Comparison of ENCODE assay signal across 8 cellular contexts in genomic region chr16:69725480-69726312, GRCh38. TPM values are rescaled to one million over a fixed set of nuclear protein-coding genes. Genes with fewer than 3 reads are reported as not detected.
DNase-seq lines count a peak whose midpoint lies in the region; ATAC-seq and TF ChIP-seq lines count a peak whose summit lies in the region.

No MANE protein-coding gene starts in this region.

- no peaks in the 10 kb centered on the region; the same call in 1 of the 2 replicates for H3K36me3 ChIP-seq in GM23338 (ENCODE audit: insufficient read depth)
- no peaks in the 10 kb centered on the region for H3K36me3 ChIP-seq in SU-DHL-6 (ENCODE audit: low read length)

- no peaks in the 10 kb centered on the region for H4K20me1 ChIP-seq in GM23338 (replicated peaks; ENCODE audit: insufficient read depth)
- H4K20me1 ChIP-seq in SU-DHL-6 (ENCODE audit: low read depth, low read length): no peaks in the 10 kb centered on the region

- H3K27me3 Mint-ChIP-seq in GM23338 (ENCODE audit: insufficient read depth, low read depth, poor library complexity): peaks cover 20% of the 10 kb centered on the region

- TF ChIP-seq CTCF in GM23338 (conservative IDR thresholded peaks at IDR 0.05; ENCODE audit: low read depth in 2 of 2): no peak
- no peak for TF ChIP-seq CTCF in SU-DHL-6 (IDR thresholded peaks at IDR 0.05; ENCODE audit: insufficient read depth, low read length, poor library complexity, severe bottlenecking)
- no peak for TF ChIP-seq CTCF in fibroblast of the aortic adventitia (IDR thresholded peaks at IDR 0.05; ENCODE audit: insufficient read depth, low read length)

- H3K27ac ChIP-seq in GM23338 (ENCODE audit: low read depth) (peak overlapping the region; percentile 99), SU-DHL-6 (ENCODE audit: low read depth, low read length) (peak overlapping the region; percentile 22; the same call in 1 of the 2 replicates)

- H3K4me2 ChIP-seq in GM23338 (peak overlapping the region; percentile 96), SU-DHL-6 (ENCODE audit: low read depth, low read length, poor library complexity, severe bottlenecking) (peak overlapping the region; percentile 86)

- no peaks in the 10 kb centered on the region for H3K9me3 ChIP-seq in SU-DHL-6 (ENCODE audit: insufficient read depth, low read length)

- peak overlapping the region; percentile 62 for H3K9ac ChIP-seq in SU-DHL-6 (ENCODE audit: low read length)

- H3K9me2 ChIP-seq in GM23338 (ENCODE audit: insufficient read depth) (no peaks in the 10 kb centered on the region), SU-DHL-6 (replicated peaks; ENCODE audit: insufficient read depth, low read length) (no peaks in the 10 kb centered on the region)

- intact Hi-C loops in sciatic nerve (cut with DNase I): no loop called here

- peaks cover 38% of the 10 kb centered on the region for H3K79me2 ChIP-seq in GM23338 (replicated peaks; ENCODE audit: insufficient read depth)
- H3K79me2 ChIP-seq in SU-DHL-6 (ENCODE audit: insufficient read depth, low read length): no peaks in the 10 kb centered on the region

- DNase-seq in GM23338 (ENCODE audit: low spot score) (no peak), fibroblast of the aortic adventitia (ENCODE audit: low read depth) (no peak), skeletal muscle cell (ENCODE audit: low read depth) (no peak), sciatic nerve (ENCODE audit: low spot score) (no peak), NOMO-1 (lab: John Stamatoyannopoulos, UW; ENCODE audit: unreplicated experiment in 2 of 2) (no peak), GM03348 (ENCODE audit: low spot score) (no peak)
- no peak for DNase-seq in stimulated activated naive CD4-positive, alpha-beta T cell (lab: John Stamatoyannopoulos, UW)

- ATAC-seq in GM23338 (no peak), sciatic nerve (no peak)

- no peaks in the 10 kb centered on the region; the same call in 2 of the 3 replicates for H3K36me3 Mint-ChIP-seq in GM23338 (ENCODE audit: low read depth)

- peak overlapping the region; percentile 62 for H3K4me3 ChIP-seq in GM23338
- H3K4me3 ChIP-seq in SU-DHL-6 (ENCODE audit: insufficient read depth, low read length, poor library complexity, severe bottlenecking): peak overlapping the region; percentile 57
- peak overlapping the region; percentile 73 for H3K4me3 ChIP-seq in fibroblast of the aortic adventitia (ENCODE audit: low read depth, low read length)
- peak overlapping the region; percentile 76 for H3K4me3 ChIP-seq in skeletal muscle cell (ENCODE audit: low read depth, low read length)

- peaks cover 28% of the 10 kb centered on the region; the same call in 1 of the 2 replicates for H3F3A ChIP-seq in GM23338 (replicated peaks; ENCODE audit: low read depth)
- H3F3A ChIP-seq in SU-DHL-6 (ENCODE audit: insufficient read depth): no peaks in the 10 kb centered on the region

- H3K9me3 Mint-ChIP-seq in GM23338: no peaks in the 10 kb centered on the region

- peak overlapping the region; percentile 100 for H3K27ac Mint-ChIP-seq in GM23338

- H3K27me3 ChIP-seq in GM23338 (ENCODE audit: insufficient read depth) (no peaks in the 10 kb centered on the region), SU-DHL-6 (ENCODE audit: low read length) (no peaks in the 10 kb centered on the region)

- H3K4me1 ChIP-seq in GM23338 (ENCODE audit: insufficient read depth): peaks cover 32% of the 10 kb centered on the region

- peak overlapping the region; percentile 83 for H3K4me3 Mint-ChIP-seq in GM23338

- peaks cover 34% of the 10 kb centered on the region for H3K4me1 Mint-ChIP-seq in GM23338

- peak overlapping the region; percentile 77; the same call in 1 of the 2 replicates for H2AFZ ChIP-seq in GM23338
- H2AFZ ChIP-seq in SU-DHL-6 (ENCODE audit: low read depth, low read length, severe bottlenecking): peak overlapping the region; percentile 98

TF ChIP-seq in GM23338, 12 proteins besides CTCF, POLR2A, EP300 and RAD21 (continues in another document):
- TF ChIP-seq ZNF331 (CRISPR knock-in tag; IDR thresholded peaks at IDR 0.05; ENCODE audit: low read depth) (no peak), NANOG (IDR thresholded peaks at IDR 0.05; ENCODE audit: borderline replicate concordance) (no peak), ZNF462 (CRISPR knock-in tag; IDR thresholded peaks at IDR 0.05) (no peak)

RNA-seq across cellular contexts. Expression of gene NQO1, which starts 0.7 kb away (rescaled TPM):
- total RNA-seq in GM23338 (2014; rRNA removed; shearing (Covaris generic)): 75.9 and 80.9 TPM in 2 replicates
- polyA plus RNA-seq in GM23338 (2016; fragmentation: Nextera tagmentation; extraction: Ambion mirVana): 83.4 and 86.3 TPM in 2 replicates
- 180 and 302 TPM in 2 replicates for total RNA-seq in fibroblast of the aortic adventitia (ENCODE audit: low replicate concordance)
- total RNA-seq in sciatic nerve: 58.9 TPM

RNA-seq across cellular contexts. Expression of gene NOB1, which starts 29.0 kb away (rescaled TPM):
- total RNA-seq in GM23338 (2014; rRNA removed; shearing (Covaris generic)): 41.4 and 44.1 TPM in 2 replicates
- 54.1 and 56.6 TPM in 2 replicates for polyA plus RNA-seq in GM23338 (2016; fragmentation: Nextera tagmentation; extraction: Ambion mirVana)
- total RNA-seq in fibroblast of the aortic adventitia (ENCODE audit: low replicate concordance) (27.0 and 35.8 TPM in 2 replicates), sciatic nerve (32.6 TPM)

RNA-seq across cellular contexts. Expression of gene WWP2, which starts 36.4 kb away (rescaled TPM):
- total RNA-seq in GM23338 (2014; rRNA removed; shearing (Covaris generic)): 29.2 and 35.5 TPM in 2 replicates
- polyA plus RNA-seq in GM23338 (2016; fragmentation: Nextera tagmentation; extraction: Ambion mirVana): 11.6 and 12.3 TPM in 2 replicates
- 28.5 and 28.7 TPM in 2 replicates for total RNA-seq in fibroblast of the aortic adventitia (ENCODE audit: low replicate concordance)
- 91.5 TPM for total RNA-seq in sciatic nerve
